Comparison of ENCODE assay signal across 10 cellular contexts in the genomic region with DNA sequence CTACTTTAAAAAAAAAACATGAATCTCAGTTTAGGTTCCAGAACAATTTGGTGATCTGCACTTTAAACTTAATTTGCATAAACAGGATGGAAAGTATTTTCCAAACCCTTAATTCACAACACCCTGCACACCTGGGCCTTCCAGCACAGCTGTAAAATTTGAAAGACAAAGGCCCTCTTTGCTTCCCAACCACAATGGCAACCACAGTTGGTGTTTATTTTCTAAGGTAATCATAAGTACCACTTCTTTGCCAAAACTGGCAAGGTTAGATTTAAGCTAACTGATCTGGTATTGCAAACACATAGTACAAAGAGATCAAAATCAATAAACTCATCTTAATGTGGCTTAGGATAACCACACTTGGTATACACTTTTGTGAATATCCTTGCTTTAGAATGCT. TPM values are rescaled to one million over a fixed set of nuclear protein-coding genes. Genes with fewer than 3 reads are reported as not detected.
A peak's percentile ranks its signal among the peaks of the same experiment; 100 is the strongest.
DNase-seq lines count a peak whose midpoint lies in the region; ATAC-seq and TF ChIP-seq lines count a peak whose summit lies in the region.
"Had no signal": no experiment of that assay in that cellular context is flagged by ENCODE, and none has a peak within 500 bp of the region (broad histone marks: within the 10 kb centered on the region; RNA-seq: fewer than 3 reads in every experiment).

No MANE protein-coding gene starts in this region.

- no peak overlapping the region for H3K56ac ChIP-seq in IMR-90 (ENCODE audit: extremely low read depth, insufficient read depth, low read length)

- H3K27me3 ChIP-seq in IMR-90 (ENCODE audit: control insufficient read depth, insufficient read depth, low read length), result no peaks in the 10 kb centered on the region
- H3K27me3 ChIP-seq in psoas muscle (ENCODE audit: insufficient read depth in 3 of 3, low read length in 2 of 3), result no peaks in the 10 kb centered on the region

- in situ Hi-C loops in IMR-90 (cut with MboI; ENCODE audit: low sequenced_read_pairs), result loop anchor here (5.0 to 10.0 kb wide), 2 partner anchors 74 to 222 kb away; no protein-coding TSS in a partner anchor

- no peak overlapping the region for H4K8ac ChIP-seq in IMR-90 (ENCODE audit: low read depth in 2 of 2, low read length in 2 of 2)

- intact Hi-C loops in IMR-90 (cut with micrococcal nuclease) (loop anchor here (5.0 kb wide), 2 partner anchors 54 to 239 kb away; no protein-coding TSS in a partner anchor), psoas muscle (cut with DNase I) (loop anchor here (5.0 kb wide), 2 partner anchors 89 to 219 kb away; no protein-coding TSS in a partner anchor)

- no peak for TF ChIP-seq RAD21 in IMR-90 (IDR thresholded peaks at IDR 0.05; ENCODE audit: low read length)

- H2BK5ac ChIP-seq in IMR-90 (ENCODE audit: low read depth, low read length, poor library complexity, severe bottlenecking), result no peak overlapping the region

- H3K18ac ChIP-seq in IMR-90 (ENCODE audit: low read depth, low read length), result no peak overlapping the region

- no peak overlapping the region for H2AFZ ChIP-seq in IMR-90 (replicated peaks; ENCODE audit: low read length, poor library complexity)

- peaks cover 31% of the 10 kb centered on the region; the same call in 1 of the 2 replicates for H4K20me1 ChIP-seq in IMR-90 (ENCODE audit: insufficient read depth, low read length)

- peaks cover 11% of the 10 kb centered on the region for H3K4me1 ChIP-seq in IMR-90 (ENCODE audit: control insufficient read depth, insufficient read depth, low read length)
- H3K4me1 ChIP-seq in psoas muscle, result peaks cover 61% of the 10 kb centered on the region

- H3K27ac ChIP-seq in IMR-90 (ENCODE audit: insufficient read depth, low read length), result no peak overlapping the region
- H3K27ac ChIP-seq in cingulate gyrus (ENCODE audit: low read depth, low read length), result peak overlapping the region; percentile 22
- peak overlapping the region; percentile 95 for H3K27ac ChIP-seq in psoas muscle

- no peak overlapping the region for H3K4ac ChIP-seq in IMR-90 (ENCODE audit: low read depth, low read length)

- dilution Hi-C loops in IMR-90 (cut with HindIII; ENCODE audit: low sequenced_read_pairs, unreplicated experiment), result no loop called here

- no TSS peak for BruUV-seq in IMR-90 (replicated peaks; lab: Mats Ljungman, UMichigan)

- 0 out of 2 replicates have a peak overlapping the region, but pooled peaks have one; percentile 24 for H3K23ac ChIP-seq in IMR-90 (ENCODE audit: low read depth, low read length)

- no peak overlapping the region for H3K14ac ChIP-seq in IMR-90 (replicated peaks; ENCODE audit: low read depth, low read length)

- no peak overlapping the region for H4K5ac ChIP-seq in IMR-90 (ENCODE audit: low read depth, low read length)

- H3K4me3 ChIP-seq in IMR-90 (ENCODE audit: insufficient read depth, low read depth, low read length) (no peak overlapping the region), psoas muscle (peak overlapping the region; percentile 97)

- H2AK9ac ChIP-seq in IMR-90 (replicated peaks; ENCODE audit: low read depth, low read length, poor library complexity), result no peak overlapping the region

- DNase-seq in NCI-H748 (lab: John Stamatoyannopoulos, UW; ENCODE audit: unreplicated experiment) (peak; percentile 25), NCI-H748 treated with DMSO at 0.1 percent for 48 hours (lab: John Stamatoyannopoulos, UW) (no peak), IMR-90 (no peak), psoas muscle (no peak)
- DNase-seq: head of caudate nucleus, NCI-H774 had no signal

- CTCF ChIA-PET in IMR-90 (lab: Yijun Ruan, JAX), result interaction anchor here (0.6 kb wide), 1 partner anchor 1250 kb away, joined by 4 read pairs; no protein-coding TSS in a partner anchor

- H3K9me1 ChIP-seq in IMR-90 (ENCODE audit: insufficient read depth, low read length), result 0 out of 2 replicates have a peak, but pooled peaks cover 3% of the 10 kb centered on the region

- TF ChIP-seq CTCF in IMR-90 (conservative IDR thresholded peaks at IDR 0.05; ENCODE audit: low read depth, low read length), result no peak
- no peak for TF ChIP-seq CTCF in psoas muscle (IDR thresholded peaks at IDR 0.05)

- H2BK120ac ChIP-seq in IMR-90 (ENCODE audit: low read depth, low read length), result no peak overlapping the region

- ATAC-seq in IMR-90 (ENCODE audit: low read depth) (no peak), psoas muscle (no peak), GM18873 (IDR thresholded peaks at IDR 0.05; ENCODE audit: low FRiP score, unreplicated experiment) (no peak), HG03520 (IDR thresholded peaks at IDR 0.05; ENCODE audit: unreplicated experiment) (no peak)
- ATAC-seq in activated CD4-positive, CD25-positive, alpha-beta regulatory T cell treated with anti-CD3 and anti-CD28 coated beads, Interleukin-2, amount 50 U/mL, for 24 hours, result no peak

- peaks cover 29 to 72% of the 10 kb centered on the region in 2 experiments for H3K79me1 ChIP-seq in IMR-90 (ENCODE audit: low read depth in 1 of 2, low read length in 2 of 2)

- H2BK20ac ChIP-seq in IMR-90 (ENCODE audit: low read depth, low read length), result no peak overlapping the region

- H3K36me3 ChIP-seq in IMR-90 (ENCODE audit: control insufficient read depth, insufficient read depth, low read length) (no peaks in the 10 kb centered on the region), psoas muscle (ENCODE audit: insufficient read depth in 1 of 2, low read depth in 1 of 2) (no peaks in the 10 kb centered on the region)

- H2BK15ac ChIP-seq in IMR-90 (ENCODE audit: low read depth, low read length), result no peak overlapping the region

- H3K9ac ChIP-seq in IMR-90 (ENCODE audit: low read depth, low read length), result no peak overlapping the region

- H3K9me3 ChIP-seq in IMR-90 (ENCODE audit: control insufficient read depth, insufficient read depth, low read length) (no peaks in the 10 kb centered on the region), psoas muscle (no peaks in the 10 kb centered on the region)

- no peak overlapping the region for H2AK5ac ChIP-seq in IMR-90 (ENCODE audit: low read depth, low read length)

- POLR2A ChIA-PET in IMR-90 (lab: Charles Lee; ENCODE audit: unreplicated experiment), result no interaction called here

- no peak overlapping the region for H3K4me2 ChIP-seq in IMR-90 (ENCODE audit: low read depth, low read length)

- no peak overlapping the region for H4K91ac ChIP-seq in IMR-90 (ENCODE audit: insufficient read depth, low read depth, low read length)

- TF ChIP-seq POLR2A in IMR-90 (IDR thresholded peaks at IDR 0.05; ENCODE audit: low read depth, low read length), result no peak

TF ChIP-seq in IMR-90, 13 proteins besides CTCF, POLR2A, EP300 and RAD21:
- TF ChIP-seq, protein P1, sequence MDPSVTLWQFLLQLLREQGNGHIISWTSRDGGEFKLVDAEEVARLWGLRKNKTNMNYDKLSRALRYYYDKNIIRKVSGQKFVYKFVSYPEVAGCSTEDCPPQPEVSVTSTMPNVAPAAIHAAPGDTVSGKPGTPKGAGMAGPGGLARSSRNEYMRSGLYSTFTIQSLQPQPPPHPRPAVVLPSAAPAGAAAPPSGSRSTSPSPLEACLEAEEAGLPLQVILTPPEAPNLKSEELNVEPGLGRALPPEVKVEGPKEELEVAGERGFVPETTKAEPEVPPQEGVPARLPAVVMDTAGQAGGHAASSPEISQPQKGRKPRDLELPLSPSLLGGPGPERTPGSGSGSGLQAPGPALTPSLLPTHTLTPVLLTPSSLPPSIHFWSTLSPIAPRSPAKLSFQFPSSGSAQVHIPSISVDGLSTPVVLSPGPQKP (IDR thresholded peaks at IDR 0.05; ENCODE audit: borderline replicate concordance, low read depth, low read length), result no peak
- TF ChIP-seq SMC3 (IDR thresholded peaks at IDR 0.05; ENCODE audit: low read depth, low read length) (no peak), MAFK (IDR thresholded peaks at IDR 0.05; ENCODE audit: low read depth, low read length) (no peak), MAZ (IDR thresholded peaks at IDR 0.05; ENCODE audit: borderline replicate concordance, low read depth, low read length) (no peak), NFE2L2 (IDR thresholded peaks at IDR 0.05; ENCODE audit: low read depth, low read length) (no peak), RCOR1 (IDR thresholded peaks at IDR 0.05; ENCODE audit: insufficient replicate concordance, low read length) (no peak), BHLHE40 (IDR thresholded peaks at IDR 0.05; ENCODE audit: low read depth, low read length) (no peak), CHD1 (IDR thresholded peaks at IDR 0.05; ENCODE audit: low read depth, low read length) (no peak), CEBPB (IDR thresholded peaks at IDR 0.05; ENCODE audit: low read depth, low read length) (no peak), MXI1 (IDR thresholded peaks at IDR 0.05; ENCODE audit: borderline replicate concordance, low read depth, low read length) (no peak), RFX5 (IDR thresholded peaks at IDR 0.05; ENCODE audit: low read depth, low read length) (no peak), FOS (IDR thresholded peaks at IDR 0.05; ENCODE audit: low read depth, low read length) (no peak)
- TF ChIP-seq, protein P2, sequence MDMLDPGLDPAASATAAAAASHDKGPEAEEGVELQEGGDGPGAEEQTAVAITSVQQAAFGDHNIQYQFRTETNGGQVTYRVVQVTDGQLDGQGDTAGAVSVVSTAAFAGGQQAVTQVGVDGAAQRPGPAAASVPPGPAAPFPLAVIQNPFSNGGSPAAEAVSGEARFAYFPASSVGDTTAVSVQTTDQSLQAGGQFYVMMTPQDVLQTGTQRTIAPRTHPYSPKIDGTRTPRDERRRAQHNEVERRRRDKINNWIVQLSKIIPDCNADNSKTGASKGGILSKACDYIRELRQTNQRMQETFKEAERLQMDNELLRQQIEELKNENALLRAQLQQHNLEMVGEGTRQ (IDR thresholded peaks at IDR 0.05; ENCODE audit: low read depth, low read length), result no peak
TF ChIP-seq in IMR-90: peak in this region for 0.

RNA-seq across cellular contexts. Expression of a gene that starts 4.1 kb away (rescaled TPM):
- total RNA-seq in IMR-90 (2012; rRNA removed) (69.2 and 87.8 TPM in 2 replicates), psoas muscle (100 to 1,000 TPM in 1 of 4 donors, 10 to 100 TPM in 3; 41.1 to 119 (median 49.8) TPM)
- polyA plus RNA-seq in IMR-90 (2012; rRNA removed) (55.9 and 62.8 TPM in 2 replicates), psoas muscle (10 to 100 TPM in 2 of 3 donors, 1 to 10 TPM in 1; 9.8 to 29.4 (median 29.0) TPM)
- polyA plus RNA-seq in IMR-90 (2012; cell fraction: cytosol; rRNA removed), result 35.1 and 74.2 TPM in 2 replicates
- 87.7 and 98.9 TPM in 2 replicates for polyA plus RNA-seq in IMR-90 (2012; cell fraction: nucleus; rRNA removed; ENCODE audit: low replicate concordance)
